1 cellular context compared by ENCODE assay signal in genomic region chr6:168968228-168968627, GRCh38.
TF ChIP-seq lines count a peak whose summit lies in the region.

No MANE protein-coding gene starts in this region.

TF ChIP-seq in K562, 482 proteins besides CTCF, POLR2A, EP300 and RAD21 (continued from another document):
- TF ChIP-seq MAFG (tag; conservative IDR thresholded peaks at IDR 0.05), result peak; percentile 28; the same call in 1 of the 2 replicates
- peak; percentile 59 for TF ChIP-seq RFX1 (IDR thresholded peaks at IDR 0.05)
- peak; percentile 93 for TF ChIP-seq FOXJ2 (tag; IDR thresholded peaks at IDR 0.05)
- TF ChIP-seq TCFL5 (CRISPR knock-in tag; conservative IDR thresholded peaks at IDR 0.05), result no peak
- TF ChIP-seq C11orf30 (IDR thresholded peaks at IDR 0.05; ENCODE audit: low read depth), result peak; percentile 51; the same call in 1 of the 2 replicates
- TF ChIP-seq SOX6 (IDR thresholded peaks at IDR 0.05), result peak; percentile 39; the same call in 1 of the 2 replicates
- TF ChIP-seq USF2 (CRISPR knock-in tag; IDR thresholded peaks at IDR 0.05), result peak; percentile 77
- 0 out of 4 replicates have a peak, but pooled peaks of 1 of the 2 experiments have one; percentile 29 for TF ChIP-seq ZNF318 (IDR thresholded peaks at IDR 0.05; ENCODE audit: borderline replicate concordance in 1 of 2, low read depth in 1 of 2)
- TF ChIP-seq HIVEP1 (CRISPR knock-in tag; IDR thresholded peaks at IDR 0.05), result no peak
- TF ChIP-seq FOSL1 (tag; conservative IDR thresholded peaks at IDR 0.05), result peak; percentile 74
- no peak for TF ChIP-seq CAMTA2 (CRISPR knock-in tag; conservative IDR thresholded peaks at IDR 0.05)
